ENCODE assay signal across 1 cellular context in genomic region chr16:30535777-30536190, GRCh38.
TF ChIP-seq lines count a peak whose summit lies in the region.

No MANE protein-coding gene starts in this region.

TF ChIP-seq in K562, 482 proteins besides CTCF, POLR2A, EP300 and RAD21 (continued from another document and continues in another):
- peak; percentile 43; the same call in 1 of the 2 replicates for TF ChIP-seq DEAF1 (CRISPR knock-in tag; IDR thresholded peaks at IDR 0.05)
- peak; percentile 98 for TF ChIP-seq MYC (IDR thresholded peaks at IDR 0.05; ENCODE audit: low read depth, low read length)
- peak; percentile 75; the same call in 1 of the 2 replicates for TF ChIP-seq MYC (CRISPR knock-in tag; IDR thresholded peaks at IDR 0.05; ENCODE audit: borderline replicate concordance, low read depth)
- peak; percentile 79 for TF ChIP-seq ZNF592 (IDR thresholded peaks at IDR 0.05)
- TF ChIP-seq SPI1 (IDR thresholded peaks at IDR 0.05; ENCODE audit: borderline replicate concordance, low read depth, low read length): no peak
- TF ChIP-seq MAX (CRISPR knock-in tag; IDR thresholded peaks at IDR 0.05): peak; percentile 95
- TF ChIP-seq FOXP1 (CRISPR knock-in tag; IDR thresholded peaks at IDR 0.05): peak; percentile 85; the same call in 1 of the 2 replicates
- peak; percentile 55; the same call in 1 of the 2 replicates for TF ChIP-seq OTX1 (CRISPR knock-in tag; IDR thresholded peaks at IDR 0.05)
- TF ChIP-seq TFAP4 (CRISPR knock-in tag; IDR thresholded peaks at IDR 0.05; ENCODE audit: borderline replicate concordance): peak; percentile 45; the same call in 1 of the 2 replicates
- TF ChIP-seq MXI1 (IDR thresholded peaks at IDR 0.05; ENCODE audit: low read depth, low read length): 0 out of 2 replicates have a peak, but pooled peaks have one; percentile 30
- TF ChIP-seq CBFA2T2 (conservative IDR thresholded peaks at IDR 0.05): 0 out of 2 replicates have a peak, but pooled peaks have one; percentile 10
- 0 out of 2 replicates have a peak, but pooled peaks have one; percentile 10 for TF ChIP-seq MTA1 (IDR thresholded peaks at IDR 0.05; ENCODE audit: borderline replicate concordance)
- TF ChIP-seq ZNF584 (CRISPR knock-in tag; IDR thresholded peaks at IDR 0.05; ENCODE audit: low read depth): no peak
- no peak; the same call in 1 of the 2 replicates for TF ChIP-seq ZBTB7A (IDR thresholded peaks at IDR 0.05; ENCODE audit: borderline replicate concordance, control insufficient read depth, low read depth, low read length)
- peak; percentile 86; the same call in 1 of the 2 replicates for TF ChIP-seq E2F5 (CRISPR knock-in tag; IDR thresholded peaks at IDR 0.05)
- TF ChIP-seq HNRNPLL (IDR thresholded peaks at IDR 0.05; ENCODE audit: low read depth, low read length, poor library complexity, severe bottlenecking): peak; percentile 46
- peak; percentile 99 for TF ChIP-seq ZKSCAN1 (IDR thresholded peaks at IDR 0.05; ENCODE audit: low read depth, low read length)
- TF ChIP-seq HDGF (IDR thresholded peaks at IDR 0.05): peak; percentile 66; the same call in 1 of the 2 replicates
- 0 out of 2 replicates have a peak, but pooled peaks have one; percentile 17 for TF ChIP-seq SUPT5H (IDR thresholded peaks at IDR 0.05)
- TF ChIP-seq ATF6 (CRISPR knock-in tag; IDR thresholded peaks at IDR 0.05): no peak
- TF ChIP-seq ZZZ3 (IDR thresholded peaks at IDR 0.05): peak; percentile 86; the same call in 1 of the 2 replicates
- TF ChIP-seq CXXC5 (CRISPR knock-in tag; IDR thresholded peaks at IDR 0.05): peak; percentile 48
- peak; percentile 41 to 71; a peak in 3 of 4 replicates for TF ChIP-seq MAZ (CRISPR knock-in tag; conservative IDR thresholded peaks at IDR 0.05 in 1 of 2, IDR thresholded peaks at IDR 0.05 in 1 of 2)
- TF ChIP-seq TSHZ1 (CRISPR knock-in tag; IDR thresholded peaks at IDR 0.05): no peak
- no peak for TF ChIP-seq ZBTB2 (IDR thresholded peaks at IDR 0.05)
- TF ChIP-seq THRB (CRISPR knock-in tag; conservative IDR thresholded peaks at IDR 0.05): 0 out of 2 replicates have a peak, but pooled peaks have one; percentile 28
- peak; percentile 26 for TF ChIP-seq NEUROD1 (IDR thresholded peaks at IDR 0.05; ENCODE audit: borderline replicate concordance, low read depth, low read length, partially characterized antibody)
- 0 out of 2 replicates have a peak, but pooled peaks have one; percentile 21 for TF ChIP-seq ZBTB26 (CRISPR knock-in tag; IDR thresholded peaks at IDR 0.05)
- TF ChIP-seq HDAC1 (IDR thresholded peaks at IDR 0.05): peak in 1 of 2 experiments; percentile 57; a peak in 1 of 4 replicates
- no peak for TF ChIP-seq MIER1 (IDR thresholded peaks at IDR 0.05; ENCODE audit: low read depth)
- TF ChIP-seq L3MBTL2 (IDR thresholded peaks at IDR 0.05): peak; percentile 85
- TF ChIP-seq ZNF311 (CRISPR knock-in tag; IDR thresholded peaks at IDR 0.05): no peak
- 0 out of 2 replicates have a peak, but pooled peaks have one; percentile 6 for TF ChIP-seq TEAD4 (IDR thresholded peaks at IDR 0.05; ENCODE audit: low read length)
- no peak for TF ChIP-seq TEAD4 (CRISPR knock-in tag; IDR thresholded peaks at IDR 0.05; ENCODE audit: borderline replicate concordance)
- peak in 1 of 2 experiments; percentile 52; a peak in 2 of 4 replicates for TF ChIP-seq FOXA3 (CRISPR knock-in tag; conservative IDR thresholded peaks at IDR 0.05 in 1 of 2, IDR thresholded peaks at IDR 0.05 in 1 of 2)
- TF ChIP-seq STAG1 (CRISPR knock-in tag; IDR thresholded peaks at IDR 0.05; ENCODE audit: borderline replicate concordance): no peak
- peak; percentile 72 for TF ChIP-seq CTCFL (IDR thresholded peaks at IDR 0.05; ENCODE audit: borderline replicate concordance, insufficient read depth, low read depth, low read length, poor library complexity, severe bottlenecking)
- TF ChIP-seq RB1 (IDR thresholded peaks at IDR 0.05; ENCODE audit: low read depth): peak; percentile 63
